ENCODE assay signal across 8 cellular contexts in the genomic region with DNA sequence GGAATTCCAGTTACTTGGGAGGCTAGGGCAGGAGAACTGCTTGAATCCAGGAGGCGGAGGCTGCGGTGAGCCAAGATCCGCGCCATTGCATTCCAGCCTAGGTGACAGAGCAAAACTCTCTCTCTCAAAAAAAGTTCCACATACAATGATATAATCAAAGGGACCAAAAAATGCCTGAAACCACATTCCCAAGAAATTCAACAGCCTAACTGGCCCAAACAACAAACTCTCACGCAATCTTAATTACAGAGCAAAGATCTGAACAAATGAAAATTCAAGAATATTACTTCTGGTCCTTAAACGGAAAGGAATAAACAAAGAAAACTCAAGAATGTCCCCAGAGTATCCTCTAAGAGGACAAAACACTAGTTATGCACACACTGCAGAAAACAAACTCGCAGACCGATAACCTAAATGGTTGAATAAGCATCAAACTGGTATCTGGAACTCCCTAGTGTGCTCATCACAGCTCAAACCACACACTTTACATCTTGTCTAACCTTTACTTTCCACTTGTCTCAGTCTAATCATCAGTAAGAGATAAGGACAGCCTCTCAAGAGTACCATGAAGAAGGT. TPM values are rescaled to one million over a fixed set of nuclear protein-coding genes. Genes with fewer than 3 reads are reported as not detected.
DNase-seq lines count a peak whose midpoint lies in the region; ATAC-seq and TF ChIP-seq lines count a peak whose summit lies in the region.

No MANE protein-coding gene starts in this region.

- no peaks in the 10 kb centered on the region for H3K9me3 ChIP-seq in effector memory CD4-positive, alpha-beta T cell (ENCODE audit: control insufficient read depth, low read length)

- peak overlapping the region; percentile 11 for H3K27ac ChIP-seq in effector memory CD4-positive, alpha-beta T cell (ENCODE audit: insufficient read depth, low read length, poor library complexity, severe bottlenecking)

- no peak for ATAC-seq in HG03135 (IDR thresholded peaks at IDR 0.05; ENCODE audit: unreplicated experiment)
- no peak for ATAC-seq in HG02623 (IDR thresholded peaks at IDR 0.05; ENCODE audit: unreplicated experiment)
- no peak for ATAC-seq in HG02970 (IDR thresholded peaks at IDR 0.05; ENCODE audit: low FRiP score, unreplicated experiment)

- peaks cover 48% of the 10 kb centered on the region for H3K36me3 ChIP-seq in effector memory CD4-positive, alpha-beta T cell (ENCODE audit: control insufficient read depth, insufficient read depth, low read length)

- no peaks in the 10 kb centered on the region for H3K27me3 ChIP-seq in effector memory CD4-positive, alpha-beta T cell (replicated peaks; ENCODE audit: control insufficient read depth, insufficient read depth, low read length, poor library complexity, severe bottlenecking)

- TF ChIP-seq CTCF in GM12864 (IDR thresholded peaks at IDR 0.05; ENCODE audit: low read depth, low read length, missing control alignments), result no peak
- no peak for TF ChIP-seq CTCF in retinal pigment epithelial cell (conservative IDR thresholded peaks at IDR 0.05; ENCODE audit: low read depth, low read length)

- H3K4me3 ChIP-seq in GM12864 (ENCODE audit: low read depth, low read length), result peak overlapping the region; percentile 98
- peak overlapping the region; percentile 98 for H3K4me3 ChIP-seq in effector memory CD4-positive, alpha-beta T cell (ENCODE audit: insufficient read depth, low read depth, low read length, poor library complexity, severe bottlenecking)
- H3K4me3 ChIP-seq in retinal pigment epithelial cell (ENCODE audit: low read length), result peak overlapping the region; percentile 83

- DNase-seq in GM12864 (ENCODE audit: low read depth), result peak; percentile 30
- peak; percentile 59 for DNase-seq in M059J (ENCODE audit: low read depth)
- no peak for DNase-seq in effector memory CD4-positive, alpha-beta T cell
- no peak for DNase-seq in retinal pigment epithelial cell (ENCODE audit: low read depth)
- DNase-seq in HCEC 1CT, result no peak

- H3K4me1 ChIP-seq in effector memory CD4-positive, alpha-beta T cell (ENCODE audit: control insufficient read depth, insufficient read depth, low read length, poor library complexity, severe bottlenecking), result peaks cover 24% of the 10 kb centered on the region

RNA-seq across cellular contexts. Expression of a gene that starts 3.7 kb away (rescaled TPM):
- total RNA-seq in M059J (2014; rRNA removed; shearing (Covaris generic)), result 48.4 and 66.4 TPM in 2 replicates

RNA-seq across cellular contexts. Expression of a gene that starts 29.0 kb away (rescaled TPM):
- total RNA-seq in M059J (2014; rRNA removed; shearing (Covaris generic)), result 0.07 and 0.57 TPM in 2 replicates

RNA-seq across cellular contexts. Expression of a gene that starts 31.3 kb away (rescaled TPM):
- 35.2 and 53.3 TPM in 2 replicates for total RNA-seq in M059J (2014; rRNA removed; shearing (Covaris generic))

RNA-seq across cellular contexts. Expression of a gene that starts 38.6 kb away (rescaled TPM):
- not detected in 2 replicates for total RNA-seq in M059J (2014; rRNA removed; shearing (Covaris generic))

Comparison
In these comparisons a context has a peak if more than half of its experiments do, and no peak if none do; other contexts are left out.
1. DNase-seq: peak in GM12864 (single experiment) and M059J (single experiment); none in effector memory CD4-positive, alpha-beta T cell (0 of 3), retinal pigment epithelial cell (single experiment) and HCEC 1CT (single experiment).
2. Peak in every context shown above with its lines, with median percentiles within 50 percentile points of each other: H3K4me3 ChIP-seq.